Comparison of ENCODE assay signal across 17 cellular contexts in genomic region chr4:77248805-77249204, GRCh38.
"Had no signal": no experiment of that assay in that cellular context is flagged by ENCODE, and none has a peak within 500 bp of the region (broad histone marks: within the 10 kb centered on the region; RNA-seq: fewer than 3 reads in every experiment).

No MANE protein-coding gene starts in this region.

- H3K27ac ChIP-seq: right atrium auricular region, sigmoid colon, skin epidermis had no signal

- ATAC-seq: left cardiac atrium, mucosa of descending colon, natural killer cell had no signal

- H3K4me3 ChIP-seq: mucosa of descending colon, right atrium auricular region, sigmoid colon, skin epidermis had no signal

- H3K9me3 ChIP-seq: mucosa of descending colon, right atrium auricular region, sigmoid colon had no signal

- H3K27me3 ChIP-seq: right atrium auricular region, sigmoid colon had no signal

- H3K36me3 ChIP-seq: right atrium auricular region, sigmoid colon had no signal

- H3K4me1 ChIP-seq: right atrium auricular region, sigmoid colon had no signal

- FAIRE-seq: colon, frontal cortex, keratinocyte, urothelium cell line had no signal

- DNase-seq: cerebellar nuclear complex; dermis blood vessel endothelial cell; erythroblast; immature natural killer cell; left cardiac atrium; mucosa of descending colon; natural killer cell; sigmoid colon; stimulated activated CD4-positive, alpha-beta T cell treated with anti-CD3 and anti-CD28 coated beads, Interleukin-2, amount 100 ng/mL, for 24 hours; stimulated activated naive CD4-positive, alpha-beta T cell; trophoblast cell had no signal
